Comparison of ENCODE assay signal across 1 cellular context in genomic region chr2:234430892-234431291, GRCh38.
TF ChIP-seq lines count a peak whose summit lies in the region.

No MANE protein-coding gene starts in this region.

TF ChIP-seq in GM23338, 12 proteins besides CTCF, POLR2A, EP300 and RAD21:
- peak; percentile 61; the same call in 1 of the 2 replicates for TF ChIP-seq ZNF462 (CRISPR knock-in tag; IDR thresholded peaks at IDR 0.05)
- no peak for TF ChIP-seq ZNF114 (CRISPR knock-in tag; IDR thresholded peaks at IDR 0.05)
- TF ChIP-seq STAT1 (IDR thresholded peaks at IDR 0.05; ENCODE audit: unreplicated experiment) = no peak
- no peak for TF ChIP-seq REST (IDR thresholded peaks at IDR 0.05; ENCODE audit: unreplicated experiment)
- no peak for TF ChIP-seq JUNB (IDR thresholded peaks at IDR 0.05; ENCODE audit: unreplicated experiment)
- peak; percentile 14; the same call in 1 of the 2 replicates for TF ChIP-seq NANOG (IDR thresholded peaks at IDR 0.05; ENCODE audit: borderline replicate concordance)
- TF ChIP-seq EZH2 (IDR thresholded peaks at IDR 0.05; ENCODE audit: low read depth, unreplicated experiment) = no peak
- no peak for TF ChIP-seq ETS1 (IDR thresholded peaks at IDR 0.05)
